In genomic region chr13:112443191-112444000, GRCh38 we compare ENCODE assay signal across 8 cellular contexts.
A peak's percentile ranks its signal among the peaks of the same experiment; 100 is the strongest.
DNase-seq lines count a peak whose midpoint lies in the region; ATAC-seq and TF ChIP-seq lines count a peak whose summit lies in the region.

No MANE protein-coding gene starts in this region.

- H3K4me3 Mint-ChIP-seq in stimulated activated naive CD8-positive, alpha-beta T cell treated with anti-CD3 and anti-CD28 coated beads, Interleukin-15, amount 100 ng/mL, for 72 hours: no peak overlapping the region

- H2AFZ ChIP-seq in OCI-LY7 (ENCODE audit: low read length): no peak overlapping the region

- H3K4me1 ChIP-seq in OCI-LY7 (ENCODE audit: insufficient read depth, low read length, poor library complexity, severe bottlenecking) (no peaks in the 10 kb centered on the region), foreskin keratinocyte (no peaks in the 10 kb centered on the region)

- no TSS peak for BruUV-seq in OCI-LY7 (replicated peaks; lab: Mats Ljungman, UMichigan)

- no peak overlapping the region for H3K4me3 ChIP-seq in OCI-LY7 (ENCODE audit: low read depth, low read length, poor library complexity, severe bottlenecking)

- H3K4me2 ChIP-seq in OCI-LY7 (ENCODE audit: low read length): no peak overlapping the region

- no peaks in the 10 kb centered on the region for H3K9me3 ChIP-seq in OCI-LY7 (ENCODE audit: low read length)

- CTCF ChIA-PET in OCI-LY7 (lab: Charles Lee; ENCODE audit: unreplicated experiment): no interaction called here

- H3K4me1 Mint-ChIP-seq in stimulated activated naive CD8-positive, alpha-beta T cell treated with anti-CD3 and anti-CD28 coated beads, Interleukin-15, amount 100 ng/mL, for 72 hours: peaks cover 12% of the 10 kb centered on the region

- H3K27me3 ChIP-seq in foreskin keratinocyte: peaks cover 12% of the 10 kb centered on the region

- no peaks in the 10 kb centered on the region for H3K79me2 ChIP-seq in OCI-LY7 (ENCODE audit: insufficient read depth, low read depth, low read length)

- peak; percentile 72 for ATAC-seq in Right ventricle myocardium superior (ENCODE audit: poor library complexity)
- ATAC-seq in Right ventricle myocardium inferior: no peak
- peak; percentile 20 for ATAC-seq in foreskin keratinocyte
- ATAC-seq in stimulated activated naive CD8-positive, alpha-beta T cell treated with anti-CD3 and anti-CD28 coated beads, Interleukin-15, amount 100 ng/mL, for 72 hours: peak; percentile 44
- no peak for ATAC-seq in esophagus mucosa

- H3K27me3 Mint-ChIP-seq in stimulated activated naive CD8-positive, alpha-beta T cell treated with anti-CD3 and anti-CD28 coated beads, Interleukin-15, amount 100 ng/mL, for 72 hours: peaks cover 73% of the 10 kb centered on the region

- intact Hi-C loops in Right ventricle myocardium superior (cut with DNase I) (no loop called here), Right ventricle myocardium inferior (cut with DNase I) (no loop called here), OCI-LY7 (cut with micrococcal nuclease; ENCODE audit: unreplicated experiment) (no loop called here)

- H4K20me1 ChIP-seq in OCI-LY7 (ENCODE audit: insufficient read depth, low read length): no peaks in the 10 kb centered on the region

- POLR2A ChIA-PET in OCI-LY7 (lab: Charles Lee): no interaction called here

- DNase-seq in Right ventricle myocardium superior (no peak), Right ventricle myocardium inferior (ENCODE audit: missing footprints) (no peak), OCI-LY7 (ENCODE audit: low spot score) (peak; percentile 0), foreskin keratinocyte (no peak), globus pallidus (ENCODE audit: low spot score) (no peak), GM19238 (ENCODE audit: insufficient read length, low spot score) (no peak)
- DNase-seq in stimulated activated naive CD8-positive, alpha-beta T cell treated with anti-CD3 and anti-CD28 coated beads, Interleukin-15, amount 100 ng/mL, for 72 hours: no peak

- H3K27ac ChIP-seq in OCI-LY7 (ENCODE audit: low read depth, low read length, poor library complexity, severe bottlenecking) (no peak overlapping the region), foreskin keratinocyte (no peak overlapping the region)

- H3K27ac Mint-ChIP-seq in stimulated activated naive CD8-positive, alpha-beta T cell treated with anti-CD3 and anti-CD28 coated beads, Interleukin-15, amount 100 ng/mL, for 72 hours: no peak overlapping the region

- TF ChIP-seq CTCF in OCI-LY7 (conservative IDR thresholded peaks at IDR 0.05; ENCODE audit: low read length) (no peak), foreskin keratinocyte (conservative IDR thresholded peaks at IDR 0.05) (no peak)

- H3K36me3 ChIP-seq in OCI-LY7 (ENCODE audit: insufficient read depth, low read length): no peaks in the 10 kb centered on the region

- no peaks in the 10 kb centered on the region for H3K9me2 ChIP-seq in OCI-LY7 (ENCODE audit: insufficient read depth, low read length)

- H3K9me3 Mint-ChIP-seq in stimulated activated naive CD8-positive, alpha-beta T cell treated with anti-CD3 and anti-CD28 coated beads, Interleukin-15, amount 100 ng/mL, for 72 hours: peaks cover 3 to 4% of the 10 kb centered on the region in 2 donors

Comparison
In these comparisons a context has a peak if more than half of its experiments do, and no peak if none do; other contexts are left out.
1. ATAC-seq: peak in Right ventricle myocardium superior (single experiment), foreskin keratinocyte (single experiment) and stimulated activated naive CD8-positive, alpha-beta T cell treated with anti-CD3 and anti-CD28 coated beads, Interleukin-15, amount 100 ng/mL, for 72 hours (single experiment); none in Right ventricle myocardium inferior (single experiment) and esophagus mucosa (single experiment).